ENCODE assay signal across 30 cellular contexts in genomic region chr9:91736898-91737601, GRCh38.
"Had no signal": no experiment of that assay in that cellular context is flagged by ENCODE, and none has a peak within 500 bp of the region (broad histone marks: within the 10 kb centered on the region; RNA-seq: fewer than 3 reads in every experiment).

No MANE protein-coding gene starts in this region.

- H3K4me3 ChIP-seq: colonic mucosa, gastrocnemius medialis, heart left ventricle, hepatocyte, lung, neural progenitor cell, prostate gland, right atrium auricular region, smooth muscle cell, thoracic aorta, tibial nerve, upper lobe of right lung, uterus had no signal

- H3K27me3 ChIP-seq: colonic mucosa, gastrocnemius medialis, hepatocyte, neural progenitor cell, right atrium auricular region, tibial nerve, upper lobe of right lung, uterus had no signal

- FAIRE-seq: kidney had no signal

- H3K36me3 ChIP-seq: colonic mucosa, gastrocnemius medialis, heart left ventricle, neural progenitor cell, prostate gland, right atrium auricular region, thoracic aorta, tibial nerve, upper lobe of right lung, uterus had no signal

- H3K36me3 Mint-ChIP-seq: memory B cell; natural killer cell treated with Interleukin-12 subunit alpha and Interleukin-12 subunit beta and Interleukin-15 and Interleukin-18, amount 100 ng/mL, for 72 hours; stimulated activated effector memory CD8-positive, alpha-beta T cell treated with anti-CD3 and anti-CD28 coated beads, Interleukin-12 subunit alpha, Interleukin-12 subunit beta, amount 100 ng/mL, for 72 hours had no signal

- H3K27ac Mint-ChIP-seq: dendritic cell treated with granulocyte-macrophage colony-stimulating factor and Interleukin-4, amounts not matched to agents 40 ng/mL and 50 ng/mL, for 4 days; memory B cell; natural killer cell treated with Interleukin-12 subunit alpha and Interleukin-12 subunit beta and Interleukin-15 and Interleukin-18, amount 100 ng/mL, for 72 hours; neural progenitor cell; stimulated activated effector memory CD8-positive, alpha-beta T cell treated with anti-CD3 and anti-CD28 coated beads, Interleukin-12 subunit alpha, Interleukin-12 subunit beta, amount 100 ng/mL, for 72 hours had no signal

- H3K4me3 Mint-ChIP-seq: dendritic cell treated with granulocyte-macrophage colony-stimulating factor and Interleukin-4, amounts not matched to agents 40 ng/mL and 50 ng/mL, for 4 days; endodermal cell; memory B cell; natural killer cell treated with Interleukin-12 subunit alpha and Interleukin-12 subunit beta and Interleukin-15 and Interleukin-18, amount 100 ng/mL, for 72 hours; neural progenitor cell; stimulated activated effector memory CD8-positive, alpha-beta T cell treated with anti-CD3 and anti-CD28 coated beads, Interleukin-12 subunit alpha, Interleukin-12 subunit beta, amount 100 ng/mL, for 72 hours had no signal

- DNase-seq: colonic mucosa; effector CD8-positive, alpha-beta T cell; endodermal cell; foreskin fibroblast; gastrocnemius medialis; kidney; stimulated activated CD4-positive, alpha-beta T cell treated with anti-CD3 and anti-CD28 coated beads, Interleukin-2, amount 100 ng/mL, for 24 hours; stimulated activated CD4-positive, alpha-beta T cell treated with anti-CD3 and anti-CD28 coated beads, Interleukin-4, amount 100 ng/mL, for 24 hours; stimulated activated naive CD8-positive, alpha-beta T cell treated with anti-CD3 and anti-CD28 coated beads, Interleukin-15, Interleukin-2, amounts not matched to agents 100 U/mL and 50 U/mL, for 24 hours; substantia nigra; upper lobe of right lung; uterus had no signal

- H3K27ac ChIP-seq: colonic mucosa, epithelial cell of prostate, gastrocnemius medialis, heart left ventricle, hepatocyte, neural progenitor cell, parathyroid adenoma, prostate gland, right atrium auricular region, thoracic aorta, tibial nerve, upper lobe of right lung, uterus had no signal

- H3K9me3 ChIP-seq: colonic mucosa, gastrocnemius medialis, heart left ventricle, prostate gland, right atrium auricular region, thoracic aorta, tibial nerve, upper lobe of right lung, uterus had no signal

- ATAC-seq: esophagus mucosa; gastrocnemius medialis; heart left ventricle; left lobe of liver; natural killer cell treated with Interleukin-12 subunit alpha and Interleukin-12 subunit beta and Interleukin-15 and Interleukin-18, amount 100 ng/mL, for 72 hours; sciatic nerve; stimulated activated effector memory CD8-positive, alpha-beta T cell treated with anti-CD3 and anti-CD28 coated beads, Interleukin-12 subunit alpha, Interleukin-12 subunit beta, amount 100 ng/mL, for 72 hours; stimulated activated naive CD8-positive, alpha-beta T cell treated with anti-CD3 and anti-CD28 coated beads, Interleukin-15, Interleukin-2, amounts not matched to agents 100 U/mL and 50 U/mL, for 24 hours; upper lobe of right lung had no signal

- H3K4me1 Mint-ChIP-seq: endodermal cell, neural progenitor cell had no signal

- H3K4me1 ChIP-seq: colonic mucosa, gastrocnemius medialis, heart left ventricle, neural progenitor cell, prostate gland, upper lobe of right lung had no signal

- H3K9me3 Mint-ChIP-seq: dendritic cell treated with granulocyte-macrophage colony-stimulating factor and Interleukin-4, amounts not matched to agents 40 ng/mL and 50 ng/mL, for 4 days; endodermal cell; memory B cell; natural killer cell treated with Interleukin-12 subunit alpha and Interleukin-12 subunit beta and Interleukin-15 and Interleukin-18, amount 100 ng/mL, for 72 hours; neural progenitor cell; stimulated activated effector memory CD8-positive, alpha-beta T cell treated with anti-CD3 and anti-CD28 coated beads, Interleukin-12 subunit alpha, Interleukin-12 subunit beta, amount 100 ng/mL, for 72 hours had no signal
